22 cellular contexts compared by ENCODE assay signal in the genomic region with DNA sequence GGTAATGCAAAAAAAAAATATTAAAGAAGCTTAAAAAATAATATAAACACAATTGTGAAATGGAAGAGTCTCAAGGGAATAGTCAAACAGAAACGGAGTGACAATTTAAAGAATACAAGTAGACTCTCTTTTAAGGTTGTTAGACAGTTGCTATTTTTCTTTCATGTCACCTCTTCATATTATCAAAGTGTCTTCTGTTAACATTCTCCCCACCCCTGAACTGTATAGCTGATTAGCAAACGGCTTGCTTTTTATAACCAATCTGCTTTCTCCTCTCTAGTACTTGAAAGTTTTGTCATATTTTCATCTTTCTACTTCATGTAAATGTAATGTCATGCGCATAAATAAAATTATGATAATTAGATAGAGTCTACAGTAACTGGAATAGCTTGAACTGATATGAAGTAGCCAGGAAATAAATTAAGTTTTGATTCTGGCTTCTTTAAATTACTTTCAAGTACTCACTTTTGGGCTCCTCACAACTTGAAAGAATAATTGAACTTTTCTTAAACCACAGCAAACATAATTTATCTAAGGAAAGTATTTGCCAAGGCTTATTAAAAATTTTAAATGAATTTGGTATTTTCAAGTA. TPM values are rescaled to one million over a fixed set of nuclear protein-coding genes. Genes with fewer than 3 reads are reported as not detected.
DNase-seq lines count a peak whose midpoint lies in the region; ATAC-seq and TF ChIP-seq lines count a peak whose summit lies in the region.
"Had no signal": no experiment of that assay in that cellular context is flagged by ENCODE, and none has a peak within 500 bp of the region (broad histone marks: within the 10 kb centered on the region; RNA-seq: fewer than 3 reads in every experiment).

No MANE protein-coding gene starts in this region.

- H4K20me1 ChIP-seq in SK-N-SH (ENCODE audit: insufficient read depth) = no peaks in the 10 kb centered on the region
- H4K20me1 ChIP-seq: BLaER1 treated with 17β-estradiol and CSF1 and Interleukin-3, amounts not matched to agents 10 nM and 100 nM had no signal

- no peak overlapping the region for H3K4me2 ChIP-seq in SK-N-SH
- H3K4me2 ChIP-seq: BLaER1 treated with 17β-estradiol and CSF1 and Interleukin-3, amounts not matched to agents 10 nM and 100 nM; GM23338 had no signal

- no peaks in the 10 kb centered on the region for H3K27me3 ChIP-seq in SK-N-SH (ENCODE audit: insufficient read depth)
- H3K27me3 ChIP-seq in heart right ventricle = no peaks in the 10 kb centered on the region
- H3K27me3 ChIP-seq: BE2C; BLaER1 treated with 17β-estradiol and CSF1 and Interleukin-3, amounts not matched to agents 10 nM and 100 nM had no signal

- H3K27ac ChIP-seq in SK-N-SH (ENCODE audit: low read depth in 2 of 2, low read length in 1 of 2) (no peak overlapping the region), heart right ventricle (no peak overlapping the region)
- H3K27ac ChIP-seq: 22Rv1; BLaER1 treated with 17β-estradiol and CSF1 and Interleukin-3, amounts not matched to agents 10 nM and 100 nM had no signal

- H3K4me1 ChIP-seq in SK-N-SH (ENCODE audit: control insufficient read depth in 1 of 2, insufficient read depth in 2 of 2, low read depth in 1 of 2, low read length in 1 of 2) = no peaks in the 10 kb centered on the region
- peaks cover 0 to 10% (median 0%) of the 10 kb centered on the region in 9 donors for H3K4me1 ChIP-seq in heart right ventricle
- H3K4me1 ChIP-seq: BE2C had no signal

- peaks cover 7 to 32% of the 10 kb centered on the region in 2 experiments for H3K36me3 ChIP-seq in SK-N-SH (replicated peaks in 1 of 2; ENCODE audit: control insufficient read depth in 1 of 2, insufficient read depth in 2 of 2, low read length in 1 of 2)
- peaks cover 0 to 40% (median 5%) of the 10 kb centered on the region in 9 donors for H3K36me3 ChIP-seq in heart right ventricle

- H3K4me1 Mint-ChIP-seq in mesothelial cell of epicardium = no peaks in the 10 kb centered on the region
- H3K4me1 Mint-ChIP-seq: CD14-positive monocyte; CD8-positive, alpha-beta memory T cell; GM23338 had no signal

- H2AFZ ChIP-seq in SK-N-SH (ENCODE audit: low read depth) = no peak overlapping the region
- H2AFZ ChIP-seq: GM23338 had no signal

- no peaks in the 10 kb centered on the region for H3K27me3 Mint-ChIP-seq in mesothelial cell of epicardium (ENCODE audit: low read depth)
- H3K27me3 Mint-ChIP-seq: CD4-positive, alpha-beta T cell; CD8-positive, alpha-beta memory T cell had no signal

- peak overlapping the region; percentile 12 for H3K27ac Mint-ChIP-seq in mesothelial cell of epicardium
- H3K27ac Mint-ChIP-seq: CD4-positive, alpha-beta T cell; CD8-positive, alpha-beta memory T cell; GM23338 had no signal

- intact Hi-C loops in Right ventricle myocardium superior (cut with DNase I) = no loop called here
- intact Hi-C loops in heart right ventricle (cut with DNase I) = no loop called here

- H3K4me3 ChIP-seq in SK-N-SH (ENCODE audit: low read depth in 2 of 2, low read length in 1 of 2) = no peak overlapping the region
- no peak overlapping the region for H3K4me3 ChIP-seq in heart right ventricle
- H3K4me3 ChIP-seq: BLaER1 treated with 17β-estradiol and CSF1 and Interleukin-3, amounts not matched to agents 10 nM and 100 nM; GM12878; GM23338 had no signal

- no peaks in the 10 kb centered on the region for H3F3A ChIP-seq in SK-N-SH (replicated peaks; ENCODE audit: insufficient read depth)

- DNase-seq in SK-N-SH (no peak), Right ventricle myocardium superior (no peak), heart right ventricle (no peak), mesothelial cell of epicardium (ENCODE audit: low spot score in 2 of 2, unreplicated experiment in 2 of 2) (no peak), middle frontal gyrus (ENCODE audit: extremely low spot score, low spot score) (no peak)
- DNase-seq: ACHN; AML-193; BE2C; CD4-positive, alpha-beta T cell; CD8-positive, alpha-beta memory T cell; DMS 273 treated with DMSO at 0.1 percent for 48 hours; DMS79; EL; GDM1; H9 had no signal

- TF ChIP-seq EP300 in SK-N-SH (IDR thresholded peaks at IDR 0.05; ENCODE audit: borderline replicate concordance in 1 of 2, low read depth in 1 of 2, low read length in 1 of 2) = no peak

- H3K4me3 Mint-ChIP-seq in mesothelial cell of epicardium = no peak overlapping the region
- H3K4me3 Mint-ChIP-seq: CD14-positive monocyte; CD4-positive, alpha-beta T cell; CD8-positive, alpha-beta memory T cell; GM23338; H9 had no signal

- TF ChIP-seq CTCF in SK-N-SH (IDR thresholded peaks at IDR 0.05) = no peak
- no peak for TF ChIP-seq CTCF in heart right ventricle (IDR thresholded peaks at IDR 0.05)
- no peak for TF ChIP-seq CTCF in mesothelial cell of epicardium (IDR thresholded peaks at IDR 0.05; ENCODE audit: unreplicated experiment)

- no peak overlapping the region for H3K9ac ChIP-seq in SK-N-SH
- H3K9ac ChIP-seq: BLaER1 treated with 17β-estradiol and CSF1 and Interleukin-3, amounts not matched to agents 10 nM and 100 nM had no signal

- peaks cover 41% of the 10 kb centered on the region for H3K36me3 Mint-ChIP-seq in mesothelial cell of epicardium

- WGBS in SK-N-SH (ENCODE audit: low lambda C conversion rate) = 63% methylated on average over 3 of the region's 3 CpGs
- 38 to 39% methylated on average over 3 of the region's 3 CpGs for WGBS in heart right ventricle, 2 donors

- POLR2A ChIA-PET in SK-N-SH (lab: Yijun Ruan, JAX) = no interaction called here

- no peak for TF ChIP-seq RAD21 in SK-N-SH (IDR thresholded peaks at IDR 0.05; ENCODE audit: low read length)

- ATAC-seq in SK-N-SH treated with all-trans-retinoic acid at 6 μM for 48 hours (no peak), Right ventricle myocardium superior (ENCODE audit: poor library complexity) (peak; percentile 56), heart right ventricle (no peak)
- ATAC-seq: GM23338, HCT116 had no signal

- CTCF ChIA-PET in SK-N-SH (lab: Yijun Ruan, JAX) = interaction anchor here (0.9 kb wide), 1 partner anchor 21 kb away, joined by 3 read pairs; no protein-coding TSS in a partner anchor

- no peaks in the 10 kb centered on the region for H3K9me2 ChIP-seq in SK-N-SH

- H3K9me3 Mint-ChIP-seq in mesothelial cell of epicardium = peaks cover 31% of the 10 kb centered on the region
- H3K9me3 Mint-ChIP-seq: CD4-positive, alpha-beta T cell; CD8-positive, alpha-beta memory T cell; GM23338; H9 had no signal

- H3K9me3 ChIP-seq in SK-N-SH (no peaks in the 10 kb centered on the region), heart right ventricle (peaks cover 0 to 15% (median 0%) of the 10 kb centered on the region in 11 donors)
- H3K9me3 ChIP-seq: BE2C had no signal

- peaks cover 32% of the 10 kb centered on the region for H3K79me2 ChIP-seq in SK-N-SH (ENCODE audit: insufficient read depth)

TF ChIP-seq in SK-N-SH treated with all-trans-retinoic acid at 6 μM for 48 hours, 23 proteins besides CTCF, POLR2A, EP300 and RAD21 (continues in another document):
- TF ChIP-seq ZFP30 (CRISPR knock-in tag; IDR thresholded peaks at IDR 0.05) (peak; percentile 63), ISL1 (CRISPR knock-in tag; IDR thresholded peaks at IDR 0.05) (0 out of 2 replicates have a peak, but pooled peaks have one; percentile 22), CREB5 (CRISPR knock-in tag; IDR thresholded peaks at IDR 0.05; ENCODE audit: low read depth) (no peak)

TF ChIP-seq in SK-N-SH, 30 proteins besides CTCF, POLR2A, EP300 and RAD21 (continues in another document):
- TF ChIP-seq GABPA (IDR thresholded peaks at IDR 0.05; ENCODE audit: low read depth) (no peak), TCF12 (IDR thresholded peaks at IDR 0.05) (no peak), REST (IDR thresholded peaks at IDR 0.05; ENCODE audit: low read depth, low read length) (no peak), GATA2 (CRISPR knock-in tag; IDR thresholded peaks at IDR 0.05) (no peak), ELF1 (IDR thresholded peaks at IDR 0.05) (no peak), YY1 (IDR thresholded peaks at IDR 0.05; ENCODE audit: low read depth) (no peak), FOXJ3 (CRISPR knock-in tag; IDR thresholded peaks at IDR 0.05) (no peak)
- TF ChIP-seq, protein P1, sequence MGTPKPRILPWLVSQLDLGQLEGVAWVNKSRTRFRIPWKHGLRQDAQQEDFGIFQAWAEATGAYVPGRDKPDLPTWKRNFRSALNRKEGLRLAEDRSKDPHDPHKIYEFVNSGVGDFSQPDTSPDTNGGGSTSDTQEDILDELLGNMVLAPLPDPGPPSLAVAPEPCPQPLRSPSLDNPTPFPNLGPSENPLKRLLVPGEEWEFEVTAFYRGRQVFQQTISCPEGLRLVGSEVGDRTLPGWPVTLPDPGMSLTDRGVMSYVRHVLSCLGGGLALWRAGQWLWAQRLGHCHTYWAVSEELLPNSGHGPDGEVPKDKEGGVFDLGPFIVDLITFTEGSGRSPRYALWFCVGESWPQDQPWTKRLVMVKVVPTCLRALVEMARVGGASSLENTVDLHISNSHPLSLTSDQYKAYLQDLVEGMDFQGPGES (IDR thresholded peaks at IDR 0.05; ENCODE audit: low read depth, low read length) = no peak

RNA-seq across cellular contexts. Expression of gene BARD1, which starts 36.9 kb away (rescaled TPM):
- 2.4 and 2.7 TPM in 2 replicates for polyA plus RNA-seq in SK-N-SH (2012; rRNA removed)
- 2.0 and 2.5 TPM in 2 replicates for polyA plus RNA-seq in SK-N-SH (2012; cell fraction: cytosol; rRNA removed)
- polyA plus RNA-seq in SK-N-SH (2012; cell fraction: nucleus; rRNA removed) = 6.5 and 8.6 TPM in 2 replicates
- total RNA-seq in Right ventricle myocardium superior = 10.0 TPM
- total RNA-seq in heart right ventricle = 10 to 100 TPM in 4 of 10 donors, 1 to 10 TPM in 6; 6.0 to 15.5 (median 9.3) TPM
- 1 to 10 TPM; 1.4 TPM for polyA plus RNA-seq in heart right ventricle
- 22.9 to 25.0 TPM (median 24.5 TPM) in 3 replicates for total RNA-seq in mesothelial cell of epicardium
